15 cellular contexts compared by ENCODE assay signal in genomic region chr13:25965596-25965995, GRCh38.
DNase-seq lines count a peak whose midpoint lies in the region; ATAC-seq and TF ChIP-seq lines count a peak whose summit lies in the region.
"Had no signal": no experiment of that assay in that cellular context is flagged by ENCODE, and none has a peak within 500 bp of the region (broad histone marks: within the 10 kb centered on the region; RNA-seq: fewer than 3 reads in every experiment).

No MANE protein-coding gene starts in this region.

- no peaks in the 10 kb centered on the region for H3K9me2 ChIP-seq in PC-3 (replicated peaks; ENCODE audit: low read length)

- no peaks in the 10 kb centered on the region for H4K20me1 ChIP-seq in PC-3 (ENCODE audit: low read length)
- H4K20me1 ChIP-seq in osteoblast (ENCODE audit: insufficient read depth, low read length), result no peaks in the 10 kb centered on the region
- H4K20me1 ChIP-seq: BLaER1 had no signal

- in situ Hi-C loops in GM13976 (cut with MboI; ENCODE audit: low sequenced_read_pairs, unreplicated experiment), result no loop called here

- H3K4me1 ChIP-seq in PC-3 (ENCODE audit: insufficient read depth, low read length) (peaks cover 34% of the 10 kb centered on the region), osteoblast (ENCODE audit: insufficient read depth, low read length) (no peaks in the 10 kb centered on the region)
- H3K4me1 ChIP-seq: BE2C had no signal

- POLR2A ChIA-PET in PC-3 (lab: Charles Lee; ENCODE audit: unreplicated experiment), result interaction anchor here (1.4 kb wide), 1 partner anchor 12 kb away, joined by 4 read pairs; no protein-coding TSS in a partner anchor

- H2AFZ ChIP-seq in PC-3 (ENCODE audit: low read length) (no peak overlapping the region), osteoblast (ENCODE audit: low read length) (no peak overlapping the region)

- H3K79me2 ChIP-seq in PC-3 (ENCODE audit: low read length), result no peaks in the 10 kb centered on the region
- H3K79me2 ChIP-seq in osteoblast (ENCODE audit: insufficient read depth, low read length), result no peaks in the 10 kb centered on the region

- ATAC-seq in PC-3 (peak; percentile 48), HG02885 (IDR thresholded peaks at IDR 0.05; ENCODE audit: poor library complexity, unreplicated experiment) (no peak)
- ATAC-seq: CD8-positive, alpha-beta T cell had no signal

- H3K9ac ChIP-seq in PC-3 (ENCODE audit: low read length), result no peak overlapping the region
- H3K9ac ChIP-seq: BLaER1 had no signal

- no peaks in the 10 kb centered on the region for H3K9me3 ChIP-seq in PC-3 (ENCODE audit: low read length)
- no peaks in the 10 kb centered on the region for H3K9me3 ChIP-seq in osteoblast (ENCODE audit: low read depth, low read length)
- H3K9me3 ChIP-seq: BE2C, BLaER1, Caco-2 had no signal

- H3K27me3 ChIP-seq in PC-3 (ENCODE audit: low read length) (no peaks in the 10 kb centered on the region), osteoblast (ENCODE audit: insufficient read depth, low read length) (no peaks in the 10 kb centered on the region)
- H3K27me3 ChIP-seq: BE2C, BLaER1 had no signal

- CTCF ChIA-PET in PC-3 (lab: Charles Lee), result no interaction called here

- H3K27ac ChIP-seq in PC-3 (ENCODE audit: low read length) (no peak overlapping the region), osteoblast (ENCODE audit: low read depth, low read length) (no peak overlapping the region)
- H3K27ac ChIP-seq: BLaER1 had no signal

- no peak overlapping the region for H3K4me2 ChIP-seq in PC-3 (ENCODE audit: low read length)
- H3K4me2 ChIP-seq in osteoblast (ENCODE audit: insufficient read depth, low read length), result no peak overlapping the region
- H3K4me2 ChIP-seq: BLaER1 had no signal

- H3F3A ChIP-seq in PC-3 (ENCODE audit: low read length, unreplicated experiment), result no peaks in the 10 kb centered on the region

- H3K36me3 ChIP-seq in PC-3 (ENCODE audit: low read depth, low read length) (no peaks in the 10 kb centered on the region), osteoblast (ENCODE audit: insufficient read depth, low read length) (no peaks in the 10 kb centered on the region)
- H3K36me3 ChIP-seq: BE2C, BLaER1 had no signal

- BruUV-seq in PC-3 (replicated peaks; lab: Mats Ljungman, UMichigan), result no TSS peak

- no peak for TF ChIP-seq CTCF in PC-3 (conservative IDR thresholded peaks at IDR 0.05; ENCODE audit: low read depth, low read length)
- TF ChIP-seq CTCF in GM13976 (IDR thresholded peaks at IDR 0.05; ENCODE audit: borderline replicate concordance, control extremely low read depth, extremely low read depth, insufficient read depth, missing control alignments), result no peak
- no peak for TF ChIP-seq CTCF in osteoblast (IDR thresholded peaks at IDR 0.05; ENCODE audit: extremely low read depth, low read depth, low read length)

- intact Hi-C loops in PC-3 (cut with micrococcal nuclease), result no loop called here

- DNase-seq in PC-3 (no peak), dermis microvascular lymphatic vessel endothelial cell (ENCODE audit: low read depth in 2 of 2) (peak; percentile 22 to 43), GM13976 (ENCODE audit: low spot score) (no peak), osteoblast (ENCODE audit: insufficient read length, low spot score, missing footprints) (no peak)
- DNase-seq: 8988T; ACHN; C1 segment of cervical spinal cord; Caco-2; CD4-positive, alpha-beta T cell; CD8-positive, alpha-beta T cell; DMS79 treated with DMSO at 0.1 percent for 48 hours; GF-D8 had no signal

- H3K4me3 ChIP-seq in PC-3 (ENCODE audit: low read length) (no peak overlapping the region), osteoblast (ENCODE audit: insufficient read depth, low read length) (no peak overlapping the region)
- H3K4me3 ChIP-seq: BLaER1 had no signal

Comparison
In these comparisons a context has a peak if more than half of its experiments do, and no peak if none do; other contexts are left out.
1. DNase-seq: peak in dermis microvascular lymphatic vessel endothelial cell (2 of 2); none in PC-3 (single experiment), GM13976 (single experiment) and osteoblast (single experiment).